In the genomic region with DNA sequence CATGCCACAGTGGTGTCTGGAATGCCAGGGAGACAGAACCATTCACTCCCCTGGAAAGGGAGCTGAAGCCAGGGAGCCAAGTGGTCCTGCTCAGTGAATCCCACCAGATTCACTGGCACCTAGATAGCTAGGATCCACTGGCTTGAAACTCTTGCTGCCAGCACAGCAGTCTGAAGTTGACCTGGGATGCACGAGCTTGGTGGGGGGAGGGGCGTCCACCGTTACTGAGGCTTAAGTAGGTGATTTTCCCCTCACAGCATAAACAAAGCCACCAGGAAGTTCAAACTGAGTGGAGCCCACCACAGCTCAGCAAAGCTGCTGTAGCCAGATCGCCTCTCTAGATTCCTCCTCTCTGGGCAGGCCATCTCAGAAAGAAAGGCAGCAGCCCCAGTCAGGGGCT, we compare ENCODE assay signal across 13 cellular contexts.
DNase-seq lines count a peak whose midpoint lies in the region; ATAC-seq, FAIRE-seq and TF ChIP-seq lines count a peak whose summit lies in the region.
"Had no signal": no experiment of that assay in that cellular context is flagged by ENCODE, and none has a peak within 500 bp of the region (broad histone marks: within the 10 kb centered on the region; RNA-seq: fewer than 3 reads in every experiment).

No MANE protein-coding gene starts in this region.

- no peaks in the 10 kb centered on the region for H3K9me3 ChIP-seq in H1 (ENCODE audit: insufficient read depth in 2 of 2, low read depth in 1 of 2, low read length in 1 of 2)
- no peaks in the 10 kb centered on the region for H3K9me3 ChIP-seq in body of pancreas
- H3K9me3 ChIP-seq in GM23248 (ENCODE audit: low read depth) = no peaks in the 10 kb centered on the region
- H3K9me3 ChIP-seq: BLaER1 treated with 17β-estradiol and CSF1 and Interleukin-3, amounts not matched to agents 10 nM and 100 nM; HAP-1 had no signal

- H4K20me1 ChIP-seq in GM23338 (replicated peaks; ENCODE audit: insufficient read depth) = no peaks in the 10 kb centered on the region
- H4K20me1 ChIP-seq in H1 (replicated peaks in 1 of 2; ENCODE audit: control insufficient read depth in 1 of 2, insufficient read depth in 2 of 2, low read length in 2 of 2) = no peaks in the 10 kb centered on the region
- no peaks in the 10 kb centered on the region for H4K20me1 ChIP-seq in GM23248 (ENCODE audit: insufficient read depth)
- H4K20me1 ChIP-seq: BLaER1 treated with 17β-estradiol and CSF1 and Interleukin-3, amounts not matched to agents 10 nM and 100 nM had no signal

- POLR2A ChIA-PET in H1 (lab: Charles Lee; ENCODE audit: partially characterized antibody) = interaction anchor here (1.4 kb wide), 1 partner anchor 139 kb away, joined by 4 read pairs; no protein-coding TSS in a partner anchor

- no peak overlapping the region for H3K9ac ChIP-seq in H1 (replicated peaks in 1 of 4; ENCODE audit: extremely low read depth in 1 of 4, low read depth in 3 of 4, low read length in 3 of 4)
- no peak overlapping the region for H3K9ac ChIP-seq in mesendoderm (ENCODE audit: low read length)
- H3K9ac ChIP-seq in GM23248 = no peak overlapping the region
- H3K9ac ChIP-seq: BLaER1 treated with 17β-estradiol and CSF1 and Interleukin-3, amounts not matched to agents 10 nM and 100 nM had no signal

- intact Hi-C loops in body of pancreas (cut with DNase I) = no loop called here

- H3K4ac ChIP-seq in H1 (replicated peaks; ENCODE audit: insufficient read length, low read depth, low read length) = no peak overlapping the region
- H3K4ac ChIP-seq in mesendoderm (ENCODE audit: low read depth, low read length) = peak overlapping the region; percentile 18

- no peak overlapping the region for H2BK5ac ChIP-seq in H1 (ENCODE audit: low read depth, low read length)
- no peak overlapping the region for H2BK5ac ChIP-seq in mesendoderm (ENCODE audit: low read length)

- H2BK15ac ChIP-seq in H1 (ENCODE audit: low read length) = no peak overlapping the region
- no peak overlapping the region for H2BK15ac ChIP-seq in mesendoderm (replicated peaks; ENCODE audit: low read depth)

- no peak overlapping the region for H3K27ac ChIP-seq in GM23338 (ENCODE audit: low read depth)
- no peak overlapping the region for H3K27ac ChIP-seq in H1 (ENCODE audit: low read depth, low read length)
- no peak overlapping the region for H3K27ac ChIP-seq in mesendoderm (ENCODE audit: low read depth, low read length)
- H3K27ac ChIP-seq in body of pancreas = no peak overlapping the region
- H3K27ac ChIP-seq in GM23248 = no peak overlapping the region
- H3K27ac ChIP-seq: BLaER1 treated with 17β-estradiol and CSF1 and Interleukin-3, amounts not matched to agents 10 nM and 100 nM had no signal

- H3K4me1 Mint-ChIP-seq in GM23338 = 0 out of 3 replicates have a peak, but pooled peaks cover 4% of the 10 kb centered on the region
- H3K4me1 Mint-ChIP-seq: B cell had no signal

- H2BK12ac ChIP-seq in H1 (ENCODE audit: low read depth, low read length) = no peak overlapping the region

- H3K14ac ChIP-seq in H1 (ENCODE audit: insufficient read length) = no peak overlapping the region

- H3K79me2 ChIP-seq in GM23338 (replicated peaks; ENCODE audit: insufficient read depth) = no peaks in the 10 kb centered on the region
- no peaks in the 10 kb centered on the region for H3K79me2 ChIP-seq in H1 (ENCODE audit: control insufficient read depth in 1 of 2, insufficient read depth in 2 of 2, low read length in 2 of 2)
- no peaks in the 10 kb centered on the region for H3K79me2 ChIP-seq in mesendoderm (ENCODE audit: control insufficient read depth, insufficient read depth, low read length)
- H3K79me2 ChIP-seq in GM23248 (ENCODE audit: insufficient read depth) = no peaks in the 10 kb centered on the region

- H3K4me3 Mint-ChIP-seq in GM23338 = no peak overlapping the region
- H3K4me3 Mint-ChIP-seq: B cell; CD8-positive, alpha-beta T cell had no signal

- ATAC-seq in GM23338 = no peak
- no peak for ATAC-seq in body of pancreas
- no peak for ATAC-seq in GM21360 (IDR thresholded peaks at IDR 0.05; ENCODE audit: unreplicated experiment)
- ATAC-seq: CD8-positive, alpha-beta T cell had no signal

- H3K4me1 ChIP-seq in GM23338 (ENCODE audit: insufficient read depth) = no peaks in the 10 kb centered on the region
- H3K4me1 ChIP-seq in H1 (replicated peaks in 1 of 4; ENCODE audit: control insufficient read depth in 3 of 4, insufficient read depth in 4 of 4, low read length in 3 of 4) = peaks cover 0 to 8% (median 4%) of the 10 kb centered on the region in 4 experiments; a peak in 2 of 7 replicates
- no peaks in the 10 kb centered on the region for H3K4me1 ChIP-seq in mesendoderm (ENCODE audit: control insufficient read depth, low read depth, low read length)
- no peaks in the 10 kb centered on the region for H3K4me1 ChIP-seq in body of pancreas
- no peaks in the 10 kb centered on the region for H3K4me1 ChIP-seq in GM23248 (ENCODE audit: insufficient read depth)
- H3K4me1 ChIP-seq: BLaER1 treated with 17β-estradiol and CSF1 and Interleukin-3, amounts not matched to agents 10 nM and 100 nM; HAP-1 had no signal

- no peak overlapping the region for H3K4me3 ChIP-seq in GM23338
- H3K4me3 ChIP-seq in H1 (ENCODE audit: extremely low read depth in 1 of 4, insufficient read depth in 2 of 4, low read depth in 3 of 4, low read length in 4 of 4) = no peak overlapping the region
- no peak overlapping the region for H3K4me3 ChIP-seq in mesendoderm (ENCODE audit: low read length)
- H3K4me3 ChIP-seq in body of pancreas = no peak overlapping the region
- H3K4me3 ChIP-seq in GM23248 = no peak overlapping the region
- H3K4me3 ChIP-seq: BLaER1 treated with 17β-estradiol and CSF1 and Interleukin-3, amounts not matched to agents 10 nM and 100 nM; HAP-1 had no signal

- H3K23ac ChIP-seq in H1 (ENCODE audit: insufficient read length) = no peak overlapping the region
- H3K23ac ChIP-seq in mesendoderm (ENCODE audit: low read length) = no peak overlapping the region

- H3K36me3 ChIP-seq in GM23338 (ENCODE audit: insufficient read depth) (no peaks in the 10 kb centered on the region), H1 (ENCODE audit: control insufficient read depth in 2 of 4, insufficient read depth in 4 of 4, low read length in 3 of 4) (no peaks in the 10 kb centered on the region), mesendoderm (ENCODE audit: control insufficient read depth, insufficient read depth, low read length) (no peaks in the 10 kb centered on the region), body of pancreas (replicated peaks in 1 of 2; ENCODE audit: insufficient read depth in 1 of 2, low read depth in 2 of 2) (no peaks in the 10 kb centered on the region), GM23248 (ENCODE audit: low read depth) (no peaks in the 10 kb centered on the region)
- H3K36me3 ChIP-seq: BLaER1 treated with 17β-estradiol and CSF1 and Interleukin-3, amounts not matched to agents 10 nM and 100 nM; HAP-1 had no signal

- H2BK120ac ChIP-seq in H1 (replicated peaks; ENCODE audit: low read depth, low read length) = no peak overlapping the region
- no peak overlapping the region for H2BK120ac ChIP-seq in mesendoderm (ENCODE audit: low read depth, low read length)

- H2AK5ac ChIP-seq in H1 (ENCODE audit: low read depth, low read length) (no peak overlapping the region), mesendoderm (ENCODE audit: low read length) (no peak overlapping the region)

- H3K79me1 ChIP-seq in H1 (ENCODE audit: low read depth, low read length) (no peaks in the 10 kb centered on the region), mesendoderm (ENCODE audit: low read length) (no peaks in the 10 kb centered on the region)

- H3K9me2 ChIP-seq in GM23338 (ENCODE audit: insufficient read depth) (peaks cover 5% of the 10 kb centered on the region; the same call in 1 of the 2 replicates), GM23248 (ENCODE audit: insufficient read depth) (no peaks in the 10 kb centered on the region)

- no peak overlapping the region for H2BK20ac ChIP-seq in H1 (ENCODE audit: low read length)

- H3F3A ChIP-seq in GM23338 (replicated peaks; ENCODE audit: low read depth) (no peaks in the 10 kb centered on the region), GM23248 (ENCODE audit: insufficient read depth) (no peaks in the 10 kb centered on the region)

- in situ Hi-C loops in GM23248 (cut with MboI) = no loop called here

- DNase-seq in GM23338 (ENCODE audit: low spot score) (peak; percentile 11), H1 (ENCODE audit: low read depth in 1 of 2, low spot score in 2 of 2) (no peak), mesendoderm (peak; percentile 22), body of pancreas (no peak), GM23248 (no peak)
- DNase-seq: CD8-positive, alpha-beta T cell; DMS79 treated with DMSO at 0.1 percent for 48 hours had no signal

- no peak for TF ChIP-seq EP300 in H1 (IDR thresholded peaks at IDR 0.05; ENCODE audit: borderline replicate concordance in 1 of 2, low read depth in 2 of 2, low read length in 2 of 2)

- CTCF ChIA-PET in H1 (lab: Charles Lee; ENCODE audit: partially characterized antibody) = interaction anchor here (0.8 to 0.9 kb wide), 2 partner anchors 11 to 16 kb away, joined by 3 read pairs; no protein-coding TSS in a partner anchor

- H4K8ac ChIP-seq in H1 (ENCODE audit: extremely low read depth, insufficient read depth, low read length) = no peak overlapping the region; the same call in 1 of the 2 replicates
- no peak overlapping the region for H4K8ac ChIP-seq in mesendoderm (ENCODE audit: low read depth, low read length)

- no peak overlapping the region for H3K27ac Mint-ChIP-seq in GM23338
- H3K27ac Mint-ChIP-seq: B cell; CD8-positive, alpha-beta T cell had no signal

- no peak overlapping the region for H4K5ac ChIP-seq in H1 (ENCODE audit: insufficient read length, low read depth, low read length)
- no peak overlapping the region for H4K5ac ChIP-seq in mesendoderm (ENCODE audit: low read length)

- H2AFZ ChIP-seq in GM23338 = peak overlapping the region; percentile 80
- H2AFZ ChIP-seq in H1 (ENCODE audit: low read length) = peak overlapping the region; percentile 88
- H2AFZ ChIP-seq in GM23248 = no peak overlapping the region

- H3K4me2 ChIP-seq in GM23338 (0 out of 2 replicates have a peak overlapping the region, but pooled peaks have one; percentile 32), H1 (ENCODE audit: insufficient read depth in 1 of 2, low read depth in 2 of 2, low read length in 2 of 2) (no peak overlapping the region), mesendoderm (ENCODE audit: low read length) (no peak overlapping the region), GM23248 (ENCODE audit: unreplicated experiment) (no peak overlapping the region)
- H3K4me2 ChIP-seq: BLaER1 treated with 17β-estradiol and CSF1 and Interleukin-3, amounts not matched to agents 10 nM and 100 nM had no signal

- H3K18ac ChIP-seq in H1 (ENCODE audit: extremely low read depth, low read length) = no peak overlapping the region
- H3K18ac ChIP-seq in mesendoderm (ENCODE audit: low read length) = peak overlapping the region; percentile 25

- peaks cover 16% of the 10 kb centered on the region for H3K9me3 Mint-ChIP-seq in GM23338

- 61% methylated on average over 4 of the region's 4 CpGs; no CpG with 5 or more reads in 1 of the 2 experiments for WGBS in H1 (ENCODE audit: extremely low coverage in 1 of 2, insufficient coverage in 1 of 2, insufficient read length in 1 of 2, insufficient replicate concordance in 2 of 2, low coverage in 1 of 2, low lambda C conversion rate in 2 of 2, missing lambda C conversion rate in 1 of 2), 2 experiments
- no CpG with 5 or more reads among the region's 4 CpGs for WGBS in mesendoderm (ENCODE audit: extremely low coverage, insufficient coverage, low lambda C conversion rate)
- WGBS in body of pancreas, 2 donors = 15 to 25% methylated on average over 4 of the region's 4 CpGs
- 19 to 30% methylated on average over 4 of the region's 4 CpGs for WGBS in GM23248 (ENCODE audit: low coverage in 1 of 2, low lambda C conversion rate in 2 of 2, missing lambda C conversion rate in 2 of 2), 2 experiments

- no peaks in the 10 kb centered on the region for H3K27me3 Mint-ChIP-seq in GM23338 (ENCODE audit: insufficient read depth, low read depth, poor library complexity)
- H3K27me3 Mint-ChIP-seq: B cell had no signal

- H3K27me3 ChIP-seq in GM23338 (ENCODE audit: insufficient read depth) (no peaks in the 10 kb centered on the region), H1 (replicated peaks in 1 of 4; ENCODE audit: control insufficient read depth in 3 of 4, extremely low read depth in 1 of 4, insufficient read depth in 3 of 4, low read length in 3 of 4) (no peaks in the 10 kb centered on the region), mesendoderm (ENCODE audit: insufficient read depth, low read length, poor library complexity) (no peaks in the 10 kb centered on the region), body of pancreas (no peaks in the 10 kb centered on the region), GM23248 (replicated peaks; ENCODE audit: insufficient read depth) (no peaks in the 10 kb centered on the region)
- H3K27me3 ChIP-seq: BLaER1 treated with 17β-estradiol and CSF1 and Interleukin-3, amounts not matched to agents 10 nM and 100 nM had no signal

- no peaks in the 10 kb centered on the region; the same call in 1 of the 2 replicates for H3K23me2 ChIP-seq in H1 (ENCODE audit: low read depth, low read length)

- FAIRE-seq in H1 (lab: Jason Lieb, UNC) = no peak
- FAIRE-seq: GM12891, GM19239 had no signal

- H3K36me3 Mint-ChIP-seq in GM23338 (ENCODE audit: low read depth) = peaks cover 2% of the 10 kb centered on the region; the same call in 1 of the 3 replicates
- H3K36me3 Mint-ChIP-seq: CD8-positive, alpha-beta T cell had no signal

- no peak for TF ChIP-seq RAD21 in H1 (IDR thresholded peaks at IDR 0.05 in 1 of 2, conservative IDR thresholded peaks at IDR 0.05 in 1 of 2; ENCODE audit: low read depth in 2 of 2, low read length in 2 of 2)

- no peak overlapping the region for H3K56ac ChIP-seq in H1 (replicated peaks; ENCODE audit: insufficient read length, low read depth, low read length)
- H3K56ac ChIP-seq in mesendoderm (ENCODE audit: low read length) = no peak overlapping the region

- no peak for TF ChIP-seq CTCF in GM23338 (conservative IDR thresholded peaks at IDR 0.05; ENCODE audit: low read depth in 2 of 2)
- no peak for TF ChIP-seq CTCF in H1 (IDR thresholded peaks at IDR 0.05; ENCODE audit: control extremely low read depth in 1 of 3, insufficient read depth in 1 of 3, low read depth in 1 of 3, low read length in 3 of 3)
- TF ChIP-seq CTCF in body of pancreas (IDR thresholded peaks at IDR 0.05) = no peak

- TF ChIP-seq POLR2A in H1 (IDR thresholded peaks at IDR 0.05; ENCODE audit: control extremely low read depth in 1 of 2, low read depth in 2 of 2, low read length in 2 of 2) (no peak), body of pancreas (IDR thresholded peaks at IDR 0.05) (no peak)

- no peak overlapping the region for H4K91ac ChIP-seq in H1 (replicated peaks; ENCODE audit: insufficient read length, low read length)

Comparison
In these comparisons a context has a peak if more than half of its experiments do, and no peak if none do; other contexts are left out.
1. DNase-seq: peak in GM23338 (single experiment) and mesendoderm (single experiment); none in H1 (0 of 2), body of pancreas (0 of 4) and GM23248 (single experiment).